ENCODE assay signal across 8 cellular contexts in genomic region chr20:2840138-2840966, GRCh38. TPM values are rescaled to one million over a fixed set of nuclear protein-coding genes. Genes with fewer than 3 reads are reported as not detected.
DNase-seq lines count a peak whose midpoint lies in the region; ATAC-seq and TF ChIP-seq lines count a peak whose summit lies in the region.

A gene with protein sequence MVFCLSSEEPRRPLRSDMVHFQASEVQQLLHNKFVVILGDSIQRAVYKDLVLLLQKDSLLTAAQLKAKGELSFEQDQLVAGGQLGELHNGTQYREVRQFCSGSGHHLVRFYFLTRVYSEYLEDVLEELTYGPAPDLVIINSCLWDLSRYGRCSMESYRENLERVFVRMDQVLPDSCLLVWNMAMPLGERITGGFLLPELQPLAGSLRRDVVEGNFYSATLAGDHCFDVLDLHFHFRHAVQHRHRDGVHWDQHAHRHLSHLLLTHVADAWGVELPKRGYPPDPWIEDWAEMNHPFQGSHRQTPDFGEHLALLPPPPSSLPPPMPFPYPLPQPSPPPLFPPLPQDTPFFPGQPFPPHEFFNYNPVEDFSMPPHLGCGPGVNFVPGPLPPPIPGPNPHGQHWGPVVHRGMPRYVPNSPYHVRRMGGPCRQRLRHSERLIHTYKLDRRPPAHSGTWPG (minus strand): TSS chr20:2840655. CDS start chr20:2839912, 743 bp downstream.
VPS16 (plus strand) TSS chr20:2840745; CDS start chr20:2840775, 30 bp downstream.

- POLR2A ChIA-PET in SK-N-SH (lab: Yijun Ruan, JAX), result interaction anchor here (1.4 to 1.5 kb wide), 2 partner anchors 10 to 41 kb away, joined by 3 to 4 read pairs; partner anchors contain the start of gene CPXM1

- H3K14ac ChIP-seq in H9 (ENCODE audit: insufficient read depth, low read length), result peak within 1 kb of the TSS; percentile 64; the same call in 1 of the 2 replicates

- no peak within 1 kb of the TSS for H2BK20ac ChIP-seq in H9 (ENCODE audit: low read depth, low read length, poor library complexity, severe bottlenecking)

- H2AK5ac ChIP-seq in H9 (ENCODE audit: insufficient read length, low read length), result no peak within 1 kb of the TSS

- peak within 1 kb of the TSS; percentile 80 for H3K4me3 Mint-ChIP-seq in H9

- peaks cover 3% of the 10 kb centered on the region for H3F3A ChIP-seq in SK-N-SH (replicated peaks; ENCODE audit: insufficient read depth)

- CTCF ChIA-PET in SK-N-SH (lab: Yijun Ruan, JAX), result interaction anchor here (0.9 to 3.8 kb wide), 3 partner anchors 12 to 32 kb away, joined by 3 to 12 read pairs (median 3); no protein-coding TSS in a partner anchor

- no CpG with 5 or more reads among the region's 98 CpGs for WGBS in H9 (ENCODE audit: extremely low coverage, insufficient read length, low lambda C conversion rate)
- 30% methylated on average over 15 of the region's 98 CpGs for WGBS in SK-N-SH (ENCODE audit: low lambda C conversion rate)

- H3K27me3 ChIP-seq in H9 (ENCODE audit: insufficient read depth, low read length) (peaks cover 7% of the 10 kb centered on the region; the same call in 1 of the 2 replicates), MG63 (no peaks in the 10 kb centered on the region), SK-N-SH (ENCODE audit: insufficient read depth) (no peaks in the 10 kb centered on the region), osteoblast (ENCODE audit: insufficient read depth, low read length) (no peaks in the 10 kb centered on the region), thoracic aorta (replicated peaks; ENCODE audit: insufficient read depth) (no peaks in the 10 kb centered on the region)

- H3K79me2 ChIP-seq in H9 (ENCODE audit: insufficient read depth, low read length) (no peaks in the 10 kb centered on the region), SK-N-SH (ENCODE audit: insufficient read depth) (peaks cover 39% of the 10 kb centered on the region; the same call in 1 of the 2 replicates), osteoblast (ENCODE audit: insufficient read depth, low read length) (peaks cover 32% of the 10 kb centered on the region)

- H3K27ac Mint-ChIP-seq in H9, result no peak within 1 kb of the TSS; a peak in 1 of 7 replicates

- H3K27ac ChIP-seq in H9 (ENCODE audit: insufficient read length, low read depth, low read length) (no peak within 1 kb of the TSS), SK-N-SH (ENCODE audit: low read depth in 2 of 2, low read length in 1 of 2) (peak within 1 kb of the TSS; percentile 75 to 80), osteoblast (ENCODE audit: low read depth, low read length) (peak within 1 kb of the TSS; percentile 87), thoracic aorta (peak within 1 kb of the TSS; percentile 80 to 92)

- no peak within 1 kb of the TSS for H2BK5ac ChIP-seq in H9 (ENCODE audit: insufficient read length, low read length)

- H3K9me3 ChIP-seq in H9 (ENCODE audit: control insufficient read depth, low read depth, low read length) (no peaks in the 10 kb centered on the region), MG63 (no peaks in the 10 kb centered on the region), SK-N-SH (no peaks in the 10 kb centered on the region), osteoblast (ENCODE audit: low read depth, low read length) (no peaks in the 10 kb centered on the region), thoracic aorta (no peaks in the 10 kb centered on the region)

- H3K23me2 ChIP-seq in H9 (ENCODE audit: insufficient read length, low read depth, low read length, poor library complexity, severe bottlenecking), result peaks cover 7% of the 10 kb centered on the region

- H3K4me1 Mint-ChIP-seq in H9, result peaks cover 4 to 10% of the 10 kb centered on the region in 2 experiments

- H3K4me1 ChIP-seq in H9 (ENCODE audit: insufficient read depth, low read length) (no peaks in the 10 kb centered on the region), SK-N-SH (ENCODE audit: control insufficient read depth in 1 of 2, insufficient read depth in 2 of 2, low read depth in 1 of 2, low read length in 1 of 2) (peaks cover 9 to 18% of the 10 kb centered on the region in 2 experiments; a peak in 3 of 4 replicates), osteoblast (ENCODE audit: insufficient read depth, low read length) (peaks cover 12% of the 10 kb centered on the region), thoracic aorta (ENCODE audit: control insufficient read depth in 1 of 2, low read depth in 2 of 2) (peaks cover 0 to 19% of the 10 kb centered on the region in 2 donors)

- TF ChIP-seq EP300 in SK-N-SH (IDR thresholded peaks at IDR 0.05; ENCODE audit: borderline replicate concordance in 1 of 2, low read depth in 1 of 2, low read length in 1 of 2), result no peak; a peak in 1 of 4 replicates

- no peak for TF ChIP-seq CTCF in H9 (conservative IDR thresholded peaks at IDR 0.05)
- no peak for TF ChIP-seq CTCF in SK-N-SH (IDR thresholded peaks at IDR 0.05)
- no peak for TF ChIP-seq CTCF in osteoblast (IDR thresholded peaks at IDR 0.05; ENCODE audit: extremely low read depth, low read depth, low read length)
- TF ChIP-seq CTCF in thoracic aorta (IDR thresholded peaks at IDR 0.05), result no peak

- H3K27me3 Mint-ChIP-seq in H9 (ENCODE audit: low read depth), result peaks cover 12% of the 10 kb centered on the region

- no peak within 1 kb of the TSS for H4K5ac ChIP-seq in H9 (ENCODE audit: insufficient read length, low read depth, low read length)

- H3K56ac ChIP-seq in H9 (ENCODE audit: insufficient read length, low read depth, low read length), result no peak within 1 kb of the TSS

- H3K9me3 Mint-ChIP-seq in H9, result peaks cover 0 to 4% of the 10 kb centered on the region in 2 experiments; a peak in 1 of 5 replicates

- H2BK12ac ChIP-seq in H9 (ENCODE audit: insufficient read length, low read depth, low read length), result no peak within 1 kb of the TSS

- no peaks in the 10 kb centered on the region for H4K20me1 ChIP-seq in H9 (ENCODE audit: control insufficient read depth, insufficient read depth, insufficient read length)
- no peaks in the 10 kb centered on the region for H4K20me1 ChIP-seq in SK-N-SH (ENCODE audit: insufficient read depth)
- peaks cover 5% of the 10 kb centered on the region for H4K20me1 ChIP-seq in osteoblast (ENCODE audit: insufficient read depth, low read length)

- H3K23ac ChIP-seq in H9 (ENCODE audit: insufficient read length, low read depth, low read length), result no peak within 1 kb of the TSS

- no peak within 1 kb of the TSS for H2AFZ ChIP-seq in H9 (ENCODE audit: low read length)
- H2AFZ ChIP-seq in SK-N-SH (ENCODE audit: low read depth), result peak within 1 kb of the TSS; percentile 100
- peak within 1 kb of the TSS; percentile 99 for H2AFZ ChIP-seq in osteoblast (ENCODE audit: low read length)

- H3K9ac ChIP-seq in H9 (ENCODE audit: extremely low read depth, insufficient read length, low read length) (peak within 1 kb of the TSS; percentile 40), SK-N-SH (peak within 1 kb of the TSS; percentile 88)

- no peaks in the 10 kb centered on the region for H3K36me3 ChIP-seq in MG63
- peaks cover 7 to 20% of the 10 kb centered on the region in 2 experiments for H3K36me3 ChIP-seq in SK-N-SH (replicated peaks in 1 of 2; ENCODE audit: control insufficient read depth in 1 of 2, insufficient read depth in 2 of 2, low read length in 1 of 2)
- peaks cover 16% of the 10 kb centered on the region for H3K36me3 ChIP-seq in osteoblast (ENCODE audit: insufficient read depth, low read length)
- no peaks in the 10 kb centered on the region for H3K36me3 ChIP-seq in thoracic aorta

- DNase-seq in GDM1 (lab: John Stamatoyannopoulos, UW) (peak; percentile 72), H9 (peak; percentile 90), MG63 (peak; percentile 85), SK-N-SH (peak; percentile 99), glomerular visceral epithelial cell (ENCODE audit: extremely low spot score) (peak; percentile 90), osteoblast (ENCODE audit: insufficient read length, low spot score, missing footprints) (peak; percentile 100), thoracic aorta (ENCODE audit: low spot score) (peak; percentile 49)
- peak; percentile 92 for DNase-seq in activated naive CD4-positive, alpha-beta T cell treated with anti-CD3 and anti-CD28 coated beads, Interleukin-2, amount 50 U/mL, for 16 hours

- H4K8ac ChIP-seq in H9 (replicated peaks; ENCODE audit: insufficient read length, low read depth, low read length), result no peak within 1 kb of the TSS

- H3K36me3 Mint-ChIP-seq in H9 (ENCODE audit: insufficient read depth in 1 of 3, low read depth in 3 of 3), result peaks cover 3 to 21% (median 17%) of the 10 kb centered on the region in 3 experiments

- peak within 1 kb of the TSS; percentile 62 for H3K4me3 ChIP-seq in MG63
- peak within 1 kb of the TSS; percentile 89 to 93 for H3K4me3 ChIP-seq in SK-N-SH (ENCODE audit: low read depth in 2 of 2, low read length in 1 of 2)
- peak within 1 kb of the TSS; percentile 94 for H3K4me3 ChIP-seq in osteoblast (ENCODE audit: insufficient read depth, low read length)
- peak within 1 kb of the TSS; percentile 98 for H3K4me3 ChIP-seq in thoracic aorta

- H3K18ac ChIP-seq in H9 (ENCODE audit: insufficient read length, low read depth, low read length), result peak within 1 kb of the TSS; percentile 82

- TF ChIP-seq RAD21 in SK-N-SH (IDR thresholded peaks at IDR 0.05; ENCODE audit: low read length), result no peak

- peak within 1 kb of the TSS; percentile 83 for H3K4me2 ChIP-seq in H9 (ENCODE audit: insufficient read depth, insufficient read length, low read length)
- H3K4me2 ChIP-seq in SK-N-SH, result peak within 1 kb of the TSS; percentile 94
- peak within 1 kb of the TSS; percentile 80 for H3K4me2 ChIP-seq in osteoblast (ENCODE audit: insufficient read depth, low read length)

- H3K4ac ChIP-seq in H9 (ENCODE audit: low read depth, low read length), result no peak within 1 kb of the TSS

- H3K79me1 ChIP-seq in H9 (ENCODE audit: insufficient read depth, low read depth, low read length, poor library complexity, severe bottlenecking), result no peaks in the 10 kb centered on the region

- no peak within 1 kb of the TSS for H2BK120ac ChIP-seq in H9 (ENCODE audit: low read depth, low read length, poor library complexity, severe bottlenecking)

- ATAC-seq in thoracic aorta (ENCODE audit: insufficient number of reproducible peaks, low FRiP score, low read depth), result peak; percentile 94

- H3K9me2 ChIP-seq in SK-N-SH, result no peaks in the 10 kb centered on the region

- H2BK15ac ChIP-seq in H9 (ENCODE audit: low read depth, low read length), result no peak within 1 kb of the TSS

- H4K91ac ChIP-seq in H9 (ENCODE audit: insufficient read length, low read depth, low read length), result no peak within 1 kb of the TSS

- no peak within 1 kb of the TSS for H3T11ph ChIP-seq in H9 (ENCODE audit: low read length)

RNA-seq across cellular contexts. Expression of the first gene that starts in this region (rescaled TPM):
- total RNA-seq in H9 (2021) (27.2 and 30.8 TPM in 2 replicates), osteoblast (21.5 and 24.2 TPM in 2 replicates), thoracic aorta (10 to 100 TPM; 40.6 to 44.3 TPM)
- 4.7 and 7.9 TPM in 2 replicates for total RNA-seq in MG63 (2014; rRNA removed; shearing (Covaris generic); ENCODE audit: low replicate concordance)
- 65.2 and 73.6 TPM in 2 replicates for polyA plus RNA-seq in SK-N-SH (2012; rRNA removed)
- polyA plus RNA-seq in SK-N-SH (2012; cell fraction: cytosol; rRNA removed), result 16.3 and 21.7 TPM in 2 replicates
- 566 and 689 TPM in 2 replicates for polyA plus RNA-seq in SK-N-SH (2012; cell fraction: nucleus; rRNA removed)

RNA-seq across cellular contexts. Expression of gene VPS16, which starts in this region (rescaled TPM):
- total RNA-seq in H9 (2021) (31.6 and 32.1 TPM in 2 replicates), osteoblast (36.2 and 40.1 TPM in 2 replicates), thoracic aorta (10 to 100 TPM; 21.8 to 24.2 TPM)
- total RNA-seq in MG63 (2014; rRNA removed; shearing (Covaris generic); ENCODE audit: low replicate concordance), result 18.5 and 21.2 TPM in 2 replicates
- 62.0 and 78.4 TPM in 2 replicates for polyA plus RNA-seq in SK-N-SH (2012; rRNA removed)
- polyA plus RNA-seq in SK-N-SH (2012; cell fraction: cytosol; rRNA removed), result 25.1 and 33.3 TPM in 2 replicates
- polyA plus RNA-seq in SK-N-SH (2012; cell fraction: nucleus; rRNA removed), result 293 and 305 TPM in 2 replicates

Comparison
In these comparisons a context has a peak if more than half of its experiments do, and no peak if none do; other contexts are left out.
1. DNase-seq: peak in every context shown above with its lines; median percentile 100 in osteoblast; 99 in SK-N-SH; 92 in activated naive CD4-positive, alpha-beta T cell treated with anti-CD3 and anti-CD28 coated beads, Interleukin-2, amount 50 U/mL, for 16 hours; 90 in H9; 90 in glomerular visceral epithelial cell; 85 in MG63; 72 in GDM1; 49 in thoracic aorta.